Comparison of ENCODE assay signal across 21 cellular contexts in genomic region chr19:5605362-5605761, GRCh38. TPM values are rescaled to one million over a fixed set of nuclear protein-coding genes. Genes with fewer than 3 reads are reported as not detected.
"Had no signal": no experiment of that assay in that cellular context is flagged by ENCODE, and none has a peak within 500 bp of the region (broad histone marks: within the 10 kb centered on the region; RNA-seq: fewer than 3 reads in every experiment).

No MANE protein-coding gene starts in this region.

- H3K4me3 Mint-ChIP-seq: activated CD4-positive, alpha-beta memory T cell treated with anti-CD3 and anti-CD28 coated beads for 36 hours; activated CD4-positive, alpha-beta T cell treated with anti-CD3 and anti-CD28 coated beads for 36 hours; activated naive CD4-positive, alpha-beta T cell treated with anti-CD3 and anti-CD28 coated beads, Interleukin-2, amount 50 U/mL, for 24 hours; T-helper 17 cell; type B pancreatic cell had no signal

- H3K27ac ChIP-seq: epithelial cell of prostate, lower lobe of right lung, testis had no signal

- H3K27me3 Mint-ChIP-seq: activated CD4-positive, alpha-beta memory T cell treated with anti-CD3 and anti-CD28 coated beads for 36 hours; activated CD4-positive, alpha-beta T cell treated with anti-CD3 and anti-CD28 coated beads for 36 hours; activated naive CD4-positive, alpha-beta T cell treated with anti-CD3 and anti-CD28 coated beads, Interleukin-2, amount 50 U/mL, for 24 hours; progenitor cell of endocrine pancreas; T-helper 17 cell; type B pancreatic cell had no signal

- H3K9me3 Mint-ChIP-seq: activated CD4-positive, alpha-beta memory T cell treated with anti-CD3 and anti-CD28 coated beads for 36 hours; activated naive CD4-positive, alpha-beta T cell treated with anti-CD3 and anti-CD28 coated beads, Interleukin-2, amount 50 U/mL, for 24 hours; type B pancreatic cell had no signal

- H3K27me3 ChIP-seq: testis had no signal

- ATAC-seq: activated CD4-positive, alpha-beta T cell treated with anti-CD3 and anti-CD28 coated beads for 36 hours; lower lobe of right lung; T-helper 17 cell had no signal

- H3K9me3 ChIP-seq: lower lobe of right lung, testis had no signal

- H3K27ac Mint-ChIP-seq: activated CD4-positive, alpha-beta memory T cell treated with anti-CD3 and anti-CD28 coated beads for 36 hours; activated CD4-positive, alpha-beta T cell treated with anti-CD3 and anti-CD28 coated beads for 36 hours; activated naive CD4-positive, alpha-beta T cell treated with anti-CD3 and anti-CD28 coated beads, Interleukin-2, amount 50 U/mL, for 24 hours; T-helper 17 cell; type B pancreatic cell had no signal

- H3K4me3 ChIP-seq: lower lobe of right lung, testis had no signal

- DNase-seq: activated CD4-positive, alpha-beta memory T cell treated with anti-CD3 and anti-CD28 coated beads for 36 hours; activated CD4-positive, alpha-beta T cell treated with anti-CD3 and anti-CD28 coated beads for 36 hours; activated gamma-delta T cell; activated T-cell treated with anti-CD3 and anti-CD28 coated beads, Interleukin-2, amount 50 U/mL, for 48 hours; amniotic stem cell; foreskin melanocyte; glutamatergic neuron; hippocampal formation; islet precursor cell; lower lobe of right lung; occipital lobe; stimulated activated CD4-positive, alpha-beta T cell treated with anti-CD3 and anti-CD28 coated beads, Interleukin-15, amount 100 ng/mL, for 24 hours; stimulated activated CD4-positive, alpha-beta T cell treated with anti-CD3 and anti-CD28 coated beads, Interleukin-2, amount 100 ng/mL, for 48 hours; T-helper 17 cell; testis had no signal

- H3K4me1 ChIP-seq: lower lobe of right lung, testis had no signal

RNA-seq across cellular contexts. Expression of gene TINCR, which starts 37.6 kb away (rescaled TPM):
- total RNA-seq: dermis microvascular lymphatic vessel endothelial cell, skeletal muscle tissue had no signal
